9 cellular contexts compared by ENCODE assay signal in the genomic region with DNA sequence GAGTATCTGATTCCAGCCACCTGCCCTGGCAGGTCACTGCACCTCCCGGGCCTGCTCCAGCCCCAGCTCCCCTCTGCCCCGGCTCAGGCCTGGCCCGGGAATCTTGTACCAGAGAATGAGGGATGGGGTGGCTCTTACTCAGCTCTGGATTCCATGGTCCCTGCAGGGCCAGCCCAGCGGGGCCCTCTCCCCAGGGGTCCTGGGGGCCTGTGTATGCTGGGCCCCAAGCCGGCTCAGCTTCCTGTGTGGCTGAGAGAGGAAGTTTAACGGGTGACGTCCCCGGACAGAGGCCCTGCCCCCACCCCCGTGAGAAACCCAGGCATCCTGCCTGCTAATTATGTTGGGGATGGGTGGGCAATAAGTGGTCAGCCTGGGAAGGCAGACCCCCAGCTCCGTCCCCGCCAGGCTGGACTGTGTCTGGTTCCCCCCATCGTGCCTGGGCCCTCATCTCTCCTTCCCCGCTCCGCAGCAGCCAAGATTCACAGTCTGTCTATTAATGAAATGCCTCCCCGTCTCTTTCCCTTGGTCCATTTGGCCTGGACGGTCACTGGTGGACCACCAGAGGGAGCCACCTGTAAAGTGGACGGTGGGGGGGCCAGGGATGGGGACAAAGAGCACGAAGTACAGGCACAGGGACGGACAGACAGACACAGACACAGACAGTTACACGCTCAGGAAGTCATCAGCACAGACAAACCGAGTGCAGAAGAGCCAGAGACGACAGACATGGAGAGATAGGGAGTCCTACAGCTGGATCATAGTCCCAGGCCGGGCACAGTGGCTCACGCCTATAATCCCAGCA. TPM values are rescaled to one million over a fixed set of nuclear protein-coding genes. Genes with fewer than 3 reads are reported as not detected.
A peak's percentile ranks its signal among the peaks of the same experiment; 100 is the strongest.
DNase-seq lines count a peak whose midpoint lies in the region; TF ChIP-seq lines count a peak whose summit lies in the region.
"Had no signal": no experiment of that assay in that cellular context is flagged by ENCODE, and none has a peak within 500 bp of the region (broad histone marks: within the 10 kb centered on the region; RNA-seq: fewer than 3 reads in every experiment).

A gene with protein sequence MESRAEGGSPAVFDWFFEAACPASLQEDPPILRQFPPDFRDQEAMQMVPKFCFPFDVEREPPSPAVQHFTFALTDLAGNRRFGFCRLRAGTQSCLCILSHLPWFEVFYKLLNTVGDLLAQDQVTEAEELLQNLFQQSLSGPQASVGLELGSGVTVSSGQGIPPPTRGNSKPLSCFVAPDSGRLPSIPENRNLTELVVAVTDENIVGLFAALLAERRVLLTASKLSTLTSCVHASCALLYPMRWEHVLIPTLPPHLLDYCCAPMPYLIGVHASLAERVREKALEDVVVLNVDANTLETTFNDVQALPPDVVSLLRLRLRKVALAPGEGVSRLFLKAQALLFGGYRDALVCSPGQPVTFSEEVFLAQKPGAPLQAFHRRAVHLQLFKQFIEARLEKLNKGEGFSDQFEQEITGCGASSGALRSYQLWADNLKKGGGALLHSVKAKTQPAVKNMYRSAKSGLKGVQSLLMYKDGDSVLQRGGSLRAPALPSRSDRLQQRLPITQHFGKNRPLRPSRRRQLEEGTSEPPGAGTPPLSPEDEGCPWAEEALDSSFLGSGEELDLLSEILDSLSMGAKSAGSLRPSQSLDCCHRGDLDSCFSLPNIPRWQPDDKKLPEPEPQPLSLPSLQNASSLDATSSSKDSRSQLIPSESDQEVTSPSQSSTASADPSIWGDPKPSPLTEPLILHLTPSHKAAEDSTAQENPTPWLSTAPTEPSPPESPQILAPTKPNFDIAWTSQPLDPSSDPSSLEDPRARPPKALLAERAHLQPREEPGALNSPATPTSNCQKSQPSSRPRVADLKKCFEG (minus strand): TSS at position 247 of the 802 bp plus-strand sequence. CDS start 92 bp downstream, at position 155.

- H3K27ac ChIP-seq in SJSA1 (no peak within 1 kb of the TSS), hepatocyte (no peak within 1 kb of the TSS)
- H3K27ac ChIP-seq: SJCRH30 had no signal

- no peaks in the 10 kb centered on the region for H3K36me3 Mint-ChIP-seq in HFFc6 (ENCODE audit: low read depth)

- H3K4me1 ChIP-seq in SJSA1 (replicated peaks): no peaks in the 10 kb centered on the region
- no peaks in the 10 kb centered on the region for H3K4me1 ChIP-seq in hepatocyte (ENCODE audit: insufficient read depth)
- H3K4me1 ChIP-seq: SJCRH30 had no signal

- H3K27me3 ChIP-seq in SJSA1 (replicated peaks) (peaks cover 27% of the 10 kb centered on the region), hepatocyte (no peaks in the 10 kb centered on the region)
- H3K27me3 ChIP-seq: SJCRH30 had no signal

- H3K27ac Mint-ChIP-seq in HFFc6: no peak within 1 kb of the TSS

- no peaks in the 10 kb centered on the region for H3K4me1 Mint-ChIP-seq in HFFc6 (ENCODE audit: low read depth)

- H3K4me3 ChIP-seq in SJSA1 (no peak within 1 kb of the TSS), hepatocyte (no peak within 1 kb of the TSS)
- H3K4me3 ChIP-seq: SJCRH30 had no signal

- H3K27me3 Mint-ChIP-seq in HFFc6 (ENCODE audit: insufficient read depth): peaks cover 17% of the 10 kb centered on the region

- no peak within 1 kb of the TSS for H3K4me3 Mint-ChIP-seq in HFFc6

- WGBS in hepatocyte (ENCODE audit: low lambda C conversion rate, missing lambda C conversion rate): 62% methylated on average over 24 of the region's 24 CpGs

- H4K20me1 ChIP-seq in hepatocyte (ENCODE audit: insufficient read depth, poor library complexity, severe bottlenecking): no peaks in the 10 kb centered on the region

- no peaks in the 10 kb centered on the region for H3K9me3 Mint-ChIP-seq in HFFc6

- H3K4me2 ChIP-seq in hepatocyte: no peak within 1 kb of the TSS

- H3K36me3 ChIP-seq in SJSA1 (no peaks in the 10 kb centered on the region), hepatocyte (replicated peaks; ENCODE audit: insufficient read depth, low read depth) (no peaks in the 10 kb centered on the region)
- H3K36me3 ChIP-seq: SJCRH30 had no signal

- DNase-seq in Daoy (ENCODE audit: low read depth) (peak; percentile 50), HFFc6 (no peak), SJSA1 (ENCODE audit: low read depth in 1 of 2, low spot score in 2 of 2) (peak; percentile 26 to 55), hepatocyte (ENCODE audit: low spot score) (peak; percentile 45), kidney glomerular epithelial cell (lab: John Stamatoyannopoulos, UW) (no peak), NCI-H2107 (lab: John Stamatoyannopoulos, UW) (no peak)
- DNase-seq in activated naive CD4-positive, alpha-beta T cell treated with anti-CD3 and anti-CD28 coated beads, Interleukin-2, amount 50 U/mL, for 16 hours: peak; percentile 69
- DNase-seq in stimulated activated CD4-positive, alpha-beta T cell treated with anti-CD3 and anti-CD28 coated beads, Interleukin-4, amount 100 ng/mL, for 24 hours: peak; percentile 70

- no peaks in the 10 kb centered on the region for H3K9me3 ChIP-seq in SJSA1 (replicated peaks)
- no peaks in the 10 kb centered on the region for H3K9me3 ChIP-seq in hepatocyte (ENCODE audit: low read depth)
- H3K9me3 ChIP-seq: SJCRH30 had no signal

- H3K79me2 ChIP-seq in hepatocyte: no peaks in the 10 kb centered on the region

- H3K9me2 ChIP-seq in hepatocyte (replicated peaks; ENCODE audit: insufficient read depth): no peaks in the 10 kb centered on the region

- peak; percentile 72 for TF ChIP-seq CTCF in HFFc6 (IDR thresholded peaks at IDR 0.05)
- TF ChIP-seq CTCF in hepatocyte (IDR thresholded peaks at IDR 0.05; ENCODE audit: poor library complexity): peak; percentile 42

- no peak within 1 kb of the TSS for H2AFZ ChIP-seq in hepatocyte

RNA-seq across cellular contexts. Expression of the gene that starts here (rescaled TPM):
- not detected in 2 replicates for total RNA-seq in Daoy (2014; rRNA removed; shearing (Covaris generic))
- total RNA-seq in HFFc6 (2021; fragmentation: NEBNext Ultra II Directional; extraction: Animal tissue kit (Norgen Biotek cat#: 25700)): not detected
- total RNA-seq in SJSA1 (2014; rRNA removed; shearing (Covaris generic)): not detected in 2 replicates
- 0.48 and 1.5 TPM in 2 replicates for total RNA-seq in hepatocyte
- 14.0 and 16.1 TPM in 2 replicates for polyA plus RNA-seq in hepatocyte
- total RNA-seq: SJCRH30 had no signal

Comparison
In these comparisons a context has a peak if more than half of its experiments do, and no peak if none do; other contexts are left out.
1. Peak in DNase-seq in Daoy; RNA of the gene not detected or under 1 TPM.
2. Peak in DNase-seq in SJSA1; RNA of the gene not detected or under 1 TPM.
3. DNase-seq: peak in activated naive CD4-positive, alpha-beta T cell treated with anti-CD3 and anti-CD28 coated beads, Interleukin-2, amount 50 U/mL, for 16 hours (single experiment), hepatocyte (single experiment) and stimulated activated CD4-positive, alpha-beta T cell treated with anti-CD3 and anti-CD28 coated beads, Interleukin-4, amount 100 ng/mL, for 24 hours (single experiment); none in HFFc6 (single experiment), kidney glomerular epithelial cell (single experiment) and NCI-H2107 (single experiment).